Comparison of ENCODE assay signal across 2 cellular contexts in genomic region chr2:120817136-120817955, GRCh38.
TF ChIP-seq lines count a peak whose summit lies in the region.

No MANE protein-coding gene starts in this region.

TF ChIP-seq in H1, 55 proteins besides CTCF, POLR2A, EP300 and RAD21:
- TF ChIP-seq HDAC6 (IDR thresholded peaks at IDR 0.05; ENCODE audit: low read depth, low read length) = no peak
- TF ChIP-seq TAF7 (optimal IDR thresholded peaks at IDR 0.05; ENCODE audit: borderline replicate concordance, low read depth, low read length) = no peak
- TF ChIP-seq HDAC2 (IDR thresholded peaks at IDR 0.05; ENCODE audit: borderline replicate concordance in 1 of 2, low read depth in 2 of 2, low read length in 2 of 2) = no peak
- no peak for TF ChIP-seq SRF (IDR thresholded peaks at IDR 0.05; ENCODE audit: low read depth, low read length)
- TF ChIP-seq YY1 (IDR thresholded peaks at IDR 0.05; ENCODE audit: low read depth, low read length) = no peak
- TF ChIP-seq TAF1 (IDR thresholded peaks at IDR 0.05; ENCODE audit: low read depth, low read length) = no peak
- TF ChIP-seq SAP30 (IDR thresholded peaks at IDR 0.05; ENCODE audit: insufficient read depth, insufficient replicate concordance, low read length) = no peak
- TF ChIP-seq CEBPB (IDR thresholded peaks at IDR 0.05; ENCODE audit: low read depth, low read length) = no peak

TF ChIP-seq in WTC11, 78 proteins besides CTCF, POLR2A, EP300 and RAD21:
- no peak for TF ChIP-seq ZNF232 (CRISPR knock-in tag; IDR thresholded peaks at IDR 0.05)
- no peak for TF ChIP-seq OVOL2 (CRISPR knock-in tag; IDR thresholded peaks at IDR 0.05; ENCODE audit: borderline replicate concordance)
- no peak for TF ChIP-seq CBFB (CRISPR knock-in tag; IDR thresholded peaks at IDR 0.05; ENCODE audit: low read depth)
- TF ChIP-seq SMAD3 (CRISPR knock-in tag; IDR thresholded peaks at IDR 0.05; ENCODE audit: borderline replicate concordance) = no peak
- TF ChIP-seq ARID4B (CRISPR knock-in tag; IDR thresholded peaks at IDR 0.05; ENCODE audit: borderline replicate concordance) = no peak
- TF ChIP-seq ATF1 (CRISPR knock-in tag; IDR thresholded peaks at IDR 0.05) = no peak
- TF ChIP-seq ZNF121 (CRISPR knock-in tag; IDR thresholded peaks at IDR 0.05) = no peak
- no peak for TF ChIP-seq FOXP1 (CRISPR knock-in tag; IDR thresholded peaks at IDR 0.05; ENCODE audit: borderline replicate concordance)
- TF ChIP-seq TEAD4 (CRISPR knock-in tag; IDR thresholded peaks at IDR 0.05) = no peak
- TF ChIP-seq KAT7 (CRISPR knock-in tag; IDR thresholded peaks at IDR 0.05; ENCODE audit: borderline replicate concordance) = no peak
- no peak for TF ChIP-seq ELF4 (CRISPR knock-in tag; IDR thresholded peaks at IDR 0.05; ENCODE audit: low read depth)
- TF ChIP-seq ZNF263 (CRISPR knock-in tag; IDR thresholded peaks at IDR 0.05; ENCODE audit: low read depth) = no peak
- TF ChIP-seq JAZF1 (CRISPR knock-in tag; IDR thresholded peaks at IDR 0.05) = no peak
- no peak for TF ChIP-seq ZNF219 (CRISPR knock-in tag; IDR thresholded peaks at IDR 0.05; ENCODE audit: borderline replicate concordance)
- TF ChIP-seq ZSCAN18 (CRISPR knock-in tag; IDR thresholded peaks at IDR 0.05) = no peak
- TF ChIP-seq E2F4 (CRISPR knock-in tag; IDR thresholded peaks at IDR 0.05; ENCODE audit: borderline replicate concordance, low read depth) = no peak
- no peak for TF ChIP-seq SP1 (CRISPR knock-in tag; conservative IDR thresholded peaks at IDR 0.05)
- TF ChIP-seq MYBL2 (CRISPR knock-in tag; IDR thresholded peaks at IDR 0.05) = no peak
- no peak for TF ChIP-seq ATF6 (CRISPR knock-in tag; IDR thresholded peaks at IDR 0.05)
